10 cellular contexts compared by ENCODE assay signal in genomic region chr21:31732538-31732864, GRCh38. TPM values are rescaled to one million over a fixed set of nuclear protein-coding genes. Genes with fewer than 3 reads are reported as not detected.
DNase-seq lines count a peak whose midpoint lies in the region; ATAC-seq and TF ChIP-seq lines count a peak whose summit lies in the region.
"Had no signal": no experiment of that assay in that cellular context is flagged by ENCODE, and none has a peak within 500 bp of the region (broad histone marks: within the 10 kb centered on the region; RNA-seq: fewer than 3 reads in every experiment).

No MANE protein-coding gene starts in this region.

- peak overlapping the region; percentile 62 to 89 for H3K4me3 ChIP-seq in CD4-positive, alpha-beta memory T cell (ENCODE audit: low read length in 2 of 2)
- H3K4me3 ChIP-seq in MM.1S (ENCODE audit: low read length), result peak overlapping the region; percentile 59
- peak overlapping the region; percentile 60 to 79 for H3K4me3 ChIP-seq in esophagus (ENCODE audit: low read depth in 1 of 2, low read length in 2 of 2)
- H3K4me3 ChIP-seq in ovary, result peak overlapping the region; percentile 41

- H3K36me3 Mint-ChIP-seq in CD4-positive, alpha-beta memory T cell, result peaks cover 0 to 7% of the 10 kb centered on the region in 2 donors
- H3K36me3 Mint-ChIP-seq in activated naive CD4-positive, alpha-beta T cell treated with anti-CD3 and anti-CD28 coated beads for 36 hours (ENCODE audit: low read depth), result no peaks in the 10 kb centered on the region

- no peak for TF ChIP-seq CTCF in MM.1S (IDR thresholded peaks at IDR 0.05; ENCODE audit: low read length)
- no peak for TF ChIP-seq CTCF in ovary (IDR thresholded peaks at IDR 0.05)

- no peaks in the 10 kb centered on the region for H3K27me3 Mint-ChIP-seq in CD4-positive, alpha-beta memory T cell
- H3K27me3 Mint-ChIP-seq in activated naive CD4-positive, alpha-beta T cell treated with anti-CD3 and anti-CD28 coated beads for 36 hours (ENCODE audit: low read depth), result no peaks in the 10 kb centered on the region

- H3K4me1 ChIP-seq in CD4-positive, alpha-beta memory T cell (ENCODE audit: insufficient read depth, low read length), result peaks cover 48% of the 10 kb centered on the region
- H3K4me1 ChIP-seq in MM.1S (ENCODE audit: low read length) (peaks cover 32% of the 10 kb centered on the region), esophagus (ENCODE audit: control insufficient read depth in 2 of 2, insufficient read depth in 2 of 2, low read length in 1 of 2) (peaks cover 0 to 11% of the 10 kb centered on the region in 2 donors), ovary (ENCODE audit: insufficient read depth) (peaks cover 13% of the 10 kb centered on the region)

- H3K27me3 ChIP-seq in CD4-positive, alpha-beta memory T cell (ENCODE audit: insufficient read depth, low read length), result no peaks in the 10 kb centered on the region
- no peaks in the 10 kb centered on the region for H3K27me3 ChIP-seq in MM.1S (replicated peaks; ENCODE audit: insufficient read depth, low read length)
- H3K27me3 ChIP-seq in esophagus (ENCODE audit: control insufficient read depth in 1 of 2, insufficient read depth in 2 of 2, low read length in 2 of 2), result no peaks in the 10 kb centered on the region
- no peaks in the 10 kb centered on the region for H3K27me3 ChIP-seq in ovary

- peak overlapping the region; percentile 84 for H3K4me2 ChIP-seq in MM.1S (ENCODE audit: low read depth, low read length)

- H3K4me3 Mint-ChIP-seq in CD4-positive, alpha-beta memory T cell, result no peak overlapping the region
- no peak overlapping the region for H3K4me3 Mint-ChIP-seq in activated naive CD4-positive, alpha-beta T cell treated with anti-CD3 and anti-CD28 coated beads for 36 hours
- H3K4me3 Mint-ChIP-seq: activated T-cell treated with anti-CD3 and anti-CD28 coated beads, Interleukin-2, amount 50 U/mL, for 4 hours had no signal

- no peak for TF ChIP-seq EP300 in ovary (IDR thresholded peaks at IDR 0.05)

- no peaks in the 10 kb centered on the region for H3K9me3 Mint-ChIP-seq in CD4-positive, alpha-beta memory T cell
- H3K9me3 Mint-ChIP-seq in activated naive CD4-positive, alpha-beta T cell treated with anti-CD3 and anti-CD28 coated beads for 36 hours, result no peaks in the 10 kb centered on the region
- H3K9me3 Mint-ChIP-seq: activated T-cell treated with anti-CD3 and anti-CD28 coated beads, Interleukin-2, amount 50 U/mL, for 4 hours; nephron had no signal

- H3K9me3 ChIP-seq in CD4-positive, alpha-beta memory T cell (ENCODE audit: control insufficient read depth in 1 of 2, low read length in 2 of 2), result no peaks in the 10 kb centered on the region
- H3K9me3 ChIP-seq in MM.1S (replicated peaks; ENCODE audit: insufficient read depth, low read length), result no peaks in the 10 kb centered on the region
- H3K9me3 ChIP-seq in esophagus (ENCODE audit: control insufficient read depth in 2 of 2, insufficient read depth in 1 of 2, low read depth in 1 of 2, low read length in 1 of 2), result no peaks in the 10 kb centered on the region
- H3K9me3 ChIP-seq in ovary, result no peaks in the 10 kb centered on the region

- no peak overlapping the region for H3K27ac Mint-ChIP-seq in CD4-positive, alpha-beta memory T cell
- no peak overlapping the region for H3K27ac Mint-ChIP-seq in activated naive CD4-positive, alpha-beta T cell treated with anti-CD3 and anti-CD28 coated beads for 36 hours

- WGBS in esophagus, 2 donors, result 0 to 1% methylated on average over 12 of the region's 12 CpGs
- WGBS in ovary, 3 donors, result 0 to 1% (median 1%) methylated on average over 12 of the region's 12 CpGs

- H2AFZ ChIP-seq in MM.1S (ENCODE audit: low read length), result peak overlapping the region; percentile 71

- ATAC-seq in GM21737 (IDR thresholded peaks at IDR 0.05; ENCODE audit: unreplicated experiment), result no peak
- ATAC-seq in HG03095 (IDR thresholded peaks at IDR 0.05; ENCODE audit: unreplicated experiment), result no peak

- H3K79me2 ChIP-seq in MM.1S (ENCODE audit: low read length), result peaks cover 43% of the 10 kb centered on the region

- intact Hi-C loops in CD4-positive, alpha-beta memory T cell (cut with micrococcal nuclease), result loop anchor here (1.0 to 5.0 kb wide), 6 partner anchors 12 to 660 kb away; partner anchors contain the start of genes MIS18A, SOD1 and URB1
- intact Hi-C loops in ovary (cut with DNase I), result loop anchor here in 2 of 4 donors (5.0 to 10.0 kb wide), 2 partner anchors 65 to 68 kb away; no protein-coding TSS in a partner anchor
- intact Hi-C loops in activated naive CD4-positive, alpha-beta T cell treated with anti-CD3 and anti-CD28 coated beads for 36 hours (cut with micrococcal nuclease), result loop anchor here (1.0 to 5.0 kb wide), 4 partner anchors 73 to 1040 kb away; partner anchors contain the start of genes MIS18A, PAXBP1 and SOD1

- no peaks in the 10 kb centered on the region for H3K36me3 ChIP-seq in CD4-positive, alpha-beta memory T cell (ENCODE audit: insufficient read depth, low read length)
- H3K36me3 ChIP-seq in MM.1S (replicated peaks; ENCODE audit: insufficient read depth, low read length), result no peaks in the 10 kb centered on the region
- no peaks in the 10 kb centered on the region for H3K36me3 ChIP-seq in esophagus (ENCODE audit: control insufficient read depth in 2 of 2, insufficient read depth in 2 of 2, low read length in 1 of 2)
- H3K36me3 ChIP-seq in ovary, result no peaks in the 10 kb centered on the region

- no peak for TF ChIP-seq POLR2A in ovary (IDR thresholded peaks at IDR 0.05)

- POLR2A ChIA-PET in CD4-positive, alpha-beta memory T cell (lab: Charles Lee; ENCODE audit: partially characterized antibody), result interaction anchor here (0.6 to 1.5 kb wide), 2 partner anchors 22 to 23 kb away, joined by 3 to 4 read pairs; no protein-coding TSS in a partner anchor

- peaks cover 3 to 18% (median 7%) of the 10 kb centered on the region in 4 donors for H3K4me1 Mint-ChIP-seq in CD4-positive, alpha-beta memory T cell
- peaks cover 14% of the 10 kb centered on the region for H3K4me1 Mint-ChIP-seq in activated naive CD4-positive, alpha-beta T cell treated with anti-CD3 and anti-CD28 coated beads for 36 hours (ENCODE audit: low read depth)

- no peaks in the 10 kb centered on the region for H3K9me2 ChIP-seq in MM.1S (replicated peaks; ENCODE audit: insufficient read depth, low read length)

- H3F3A ChIP-seq in MM.1S (ENCODE audit: insufficient read depth, low read length), result peaks cover 11% of the 10 kb centered on the region; the same call in 1 of the 2 replicates

- DNase-seq in CD4-positive, alpha-beta memory T cell, result no peak
- no peak for DNase-seq in MM.1S
- no peak for DNase-seq in ovary
- DNase-seq in activated naive CD4-positive, alpha-beta T cell treated with anti-CD3 and anti-CD28 coated beads for 36 hours, result no peak
- no peak for DNase-seq in NCI-H1105 (lab: John Stamatoyannopoulos, UW)

- H4K20me1 ChIP-seq in MM.1S (ENCODE audit: insufficient read depth, low read length), result peaks cover 36% of the 10 kb centered on the region

- peak overlapping the region; percentile 82 for H3K27ac ChIP-seq in CD4-positive, alpha-beta memory T cell (ENCODE audit: low read depth, low read length)
- peak overlapping the region; percentile 71 for H3K27ac ChIP-seq in MM.1S (ENCODE audit: low read length)
- H3K27ac ChIP-seq in esophagus (ENCODE audit: low read depth in 2 of 2, low read length in 1 of 2), result peak overlapping the region; percentile 86 to 92
- H3K27ac ChIP-seq in ovary, result peak overlapping the region; percentile 50 to 58

- CTCF ChIA-PET in CD4-positive, alpha-beta memory T cell (lab: Charles Lee; ENCODE audit: partially characterized antibody), result no interaction called here
- CTCF ChIA-PET in activated naive CD4-positive, alpha-beta T cell treated with anti-CD3 and anti-CD28 coated beads for 36 hours (lab: Charles Lee), result no interaction called here

- H3K9ac ChIP-seq in MM.1S (ENCODE audit: low read length), result peak overlapping the region; percentile 71

RNA-seq across cellular contexts. Expression of gene SCAF4, which starts 0.6 kb away (rescaled TPM):
- 10 to 100 TPM; 60.2 to 64.7 TPM for total RNA-seq in CD4-positive, alpha-beta memory T cell
- polyA plus RNA-seq in CD4-positive, alpha-beta memory T cell, result 10 to 100 TPM in 1 of 2 donors, 1 to 10 TPM in 1; 4.8 to 37.7 TPM
- polyA plus RNA-seq in esophagus (10 to 100 TPM in 1 of 2 donors, 1 to 10 TPM in 1; 9.7 to 10.5 TPM), ovary (10 to 100 TPM; 14.6 to 26.6 TPM)
- total RNA-seq in ovary, result 10 to 100 TPM; 12.2 to 41.7 (median 29.1) TPM
- 10 to 100 TPM; 39.6 to 40.5 TPM for total RNA-seq in activated naive CD4-positive, alpha-beta T cell treated with anti-CD3 and anti-CD28 coated beads for 36 hours
